In genomic region chr4:147970003-147970402, GRCh38 we compare ENCODE assay signal across 1 cellular context.
TF ChIP-seq lines count a peak whose summit lies in the region.

No MANE protein-coding gene starts in this region.

TF ChIP-seq in HepG2, 621 proteins besides CTCF, POLR2A, EP300 and RAD21 (continued from another document):
- TF ChIP-seq, protein P1, sequence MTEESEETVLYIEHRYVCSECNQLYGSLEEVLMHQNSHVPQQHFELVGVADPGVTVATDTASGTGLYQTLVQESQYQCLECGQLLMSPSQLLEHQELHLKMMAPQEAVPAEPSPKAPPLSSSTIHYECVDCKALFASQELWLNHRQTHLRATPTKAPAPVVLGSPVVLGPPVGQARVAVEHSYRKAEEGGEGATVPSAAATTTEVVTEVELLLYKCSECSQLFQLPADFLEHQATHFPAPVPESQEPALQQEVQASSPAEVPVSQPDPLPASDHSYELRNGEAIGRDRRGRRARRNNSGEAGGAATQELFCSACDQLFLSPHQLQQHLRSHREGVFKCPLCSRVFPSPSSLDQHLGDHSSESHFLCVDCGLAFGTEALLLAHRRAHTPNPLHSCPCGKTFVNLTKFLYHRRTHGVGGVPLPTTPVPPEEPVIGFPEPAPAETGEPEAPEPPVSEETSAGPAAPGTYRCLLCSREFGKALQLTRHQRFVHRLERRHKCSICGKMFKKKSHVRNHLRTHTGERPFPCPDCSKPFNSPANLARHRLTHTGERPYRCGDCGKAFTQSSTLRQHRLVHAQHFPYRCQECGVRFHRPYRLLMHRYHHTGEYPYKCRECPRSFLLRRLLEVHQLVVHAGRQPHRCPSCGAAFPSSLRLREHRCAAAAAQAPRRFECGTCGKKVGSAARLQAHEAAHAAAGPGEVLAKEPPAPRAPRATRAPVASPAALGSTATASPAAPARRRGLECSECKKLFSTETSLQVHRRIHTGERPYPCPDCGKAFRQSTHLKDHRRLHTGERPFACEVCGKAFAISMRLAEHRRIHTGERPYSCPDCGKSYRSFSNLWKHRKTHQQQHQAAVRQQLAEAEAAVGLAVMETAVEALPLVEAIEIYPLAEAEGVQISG (CRISPR knock-in tag; IDR thresholded peaks at IDR 0.05) = no peak
- TF ChIP-seq CCAR2 (optimal IDR thresholded peaks at IDR 0.05; ENCODE audit: low read depth, low read length) (no peak), ZNF354B (CRISPR knock-in tag; IDR thresholded peaks at IDR 0.05) (no peak), MED13 (CRISPR knock-in tag; IDR thresholded peaks at IDR 0.05) (no peak), SP4 (CRISPR knock-in tag; IDR thresholded peaks at IDR 0.05) (no peak), ZNF788 (CRISPR knock-in tag; IDR thresholded peaks at IDR 0.05; ENCODE audit: borderline replicate concordance) (no peak), KLF13 (CRISPR knock-in tag; IDR thresholded peaks at IDR 0.05) (no peak)
